ENCODE assay signal across 22 cellular contexts in genomic region chr1:176786274-176786673, GRCh38.
A peak's percentile ranks its signal among the peaks of the same experiment; 100 is the strongest.
DNase-seq lines count a peak whose midpoint lies in the region; ATAC-seq and TF ChIP-seq lines count a peak whose summit lies in the region.
"Had no signal": no experiment of that assay in that cellular context is flagged by ENCODE, and none has a peak within 500 bp of the region (broad histone marks: within the 10 kb centered on the region; RNA-seq: fewer than 3 reads in every experiment).

No MANE protein-coding gene starts in this region.

- peaks cover 23% of the 10 kb centered on the region for H3K4me1 ChIP-seq in OCI-LY3 (ENCODE audit: low read length)
- H3K4me1 ChIP-seq: colonic mucosa, SJCRH30 had no signal

- H4K20me1 ChIP-seq in OCI-LY3 (ENCODE audit: insufficient read depth, low read length), result no peaks in the 10 kb centered on the region

- H3K4me3 Mint-ChIP-seq in nephron progenitor cell, result peak overlapping the region; percentile 60
- H3K4me3 Mint-ChIP-seq: H9, immature natural killer cell, T-helper 17 cell had no signal

- peak overlapping the region; percentile 85 for H2AFZ ChIP-seq in OCI-LY3 (ENCODE audit: low read depth, low read length)

- H3K27ac Mint-ChIP-seq in nephron progenitor cell, result peak overlapping the region; percentile 74
- H3K27ac Mint-ChIP-seq: immature natural killer cell, T-helper 17 cell had no signal

- peaks cover 19% of the 10 kb centered on the region; the same call in 1 of the 2 replicates for H3K27me3 ChIP-seq in OCI-LY3 (ENCODE audit: low read depth, low read length)
- H3K27me3 ChIP-seq: colonic mucosa, SJCRH30 had no signal

- no peaks in the 10 kb centered on the region; the same call in 1 of the 2 replicates for H3K9me3 ChIP-seq in OCI-LY3 (ENCODE audit: insufficient read depth, low read length)
- H3K9me3 ChIP-seq: colonic mucosa, SJCRH30 had no signal

- no peak for TF ChIP-seq POLR2A in erythroblast (IDR thresholded peaks at IDR 0.05; ENCODE audit: low read length)

- H3K36me3 Mint-ChIP-seq in nephron progenitor cell (ENCODE audit: low read depth), result no peaks in the 10 kb centered on the region
- H3K36me3 Mint-ChIP-seq: brain, immature natural killer cell had no signal

- DNase-seq in nephron progenitor cell (no peak), medulla oblongata (ENCODE audit: extremely low spot score) (no peak), erythroblast (lab: John Stamatoyannopoulos, UW) (no peak)
- no peak for DNase-seq in stimulated activated CD4-positive, alpha-beta T cell treated with anti-CD3 and anti-CD28 coated beads, Interleukin-4, amount 100 ng/mL, for 1 hour
- DNase-seq: activated CD4-positive, alpha-beta T cell treated with anti-CD3 and anti-CD28 coated beads, Interleukin-2, amount 50 U/mL, for 4 hours; activated effector memory CD4-positive, alpha-beta T cell treated with Interleukin-2 at 50 U/mL for 16 hours; AML-193; colonic mucosa; DMS79 treated with DMSO at 0.1 percent for 48 hours; H9; immature natural killer cell; KBM-7; NCI-H1694; NCI-H774; occipital lobe; SJCRH30; T-helper 17 cell had no signal

- H3K9me3 Mint-ChIP-seq in nephron progenitor cell, result no peaks in the 10 kb centered on the region
- H3K9me3 Mint-ChIP-seq: H9 had no signal

- H3K4me3 ChIP-seq in OCI-LY3 (ENCODE audit: low read length), result peak overlapping the region; percentile 61
- H3K4me3 ChIP-seq: colonic mucosa, SJCRH30 had no signal

- TF ChIP-seq CTCF in OCI-LY3 (IDR thresholded peaks at IDR 0.05; ENCODE audit: low read depth, low read length) (no peak), nephron progenitor cell (IDR thresholded peaks at IDR 0.05) (no peak)

- no peaks in the 10 kb centered on the region for H3K36me3 ChIP-seq in OCI-LY3 (replicated peaks; ENCODE audit: low read depth, low read length)
- H3K36me3 ChIP-seq: colonic mucosa, SJCRH30 had no signal

- peak overlapping the region; percentile 86 for H3K4me2 ChIP-seq in OCI-LY3 (ENCODE audit: low read length)

- no peaks in the 10 kb centered on the region for H3K79me2 ChIP-seq in OCI-LY3 (ENCODE audit: low read length)

- peak overlapping the region; percentile 71 for H3K27ac ChIP-seq in OCI-LY3 (ENCODE audit: low read length)
- H3K27ac ChIP-seq: colonic mucosa, SJCRH30 had no signal

- ATAC-seq in GM21367 (IDR thresholded peaks at IDR 0.05; ENCODE audit: unreplicated experiment) (peak; percentile 57), HG02885 (IDR thresholded peaks at IDR 0.05; ENCODE audit: poor library complexity, unreplicated experiment) (peak; percentile 65), SK-N-SH treated with all-trans-retinoic acid at 6 μM for 48 hours (no peak)
- ATAC-seq: T-helper 17 cell had no signal

- H3K9ac ChIP-seq in OCI-LY3 (ENCODE audit: low read length), result peak overlapping the region; percentile 42

- peaks cover 24% of the 10 kb centered on the region for H3K4me1 Mint-ChIP-seq in nephron progenitor cell
- H3K4me1 Mint-ChIP-seq: immature natural killer cell, T-helper 17 cell had no signal

- H3K27me3 Mint-ChIP-seq in nephron progenitor cell (ENCODE audit: low read depth, poor library complexity), result peaks cover 4% of the 10 kb centered on the region
- H3K27me3 Mint-ChIP-seq: brain had no signal

TF ChIP-seq in SK-N-SH treated with all-trans-retinoic acid at 6 μM for 48 hours, 23 proteins besides CTCF, POLR2A, EP300 and RAD21:
- no peak for TF ChIP-seq ZFP3 (CRISPR knock-in tag; IDR thresholded peaks at IDR 0.05)
- TF ChIP-seq ZNF8 (CRISPR knock-in tag; IDR thresholded peaks at IDR 0.05), result no peak
- TF ChIP-seq TCF4 (CRISPR knock-in tag; IDR thresholded peaks at IDR 0.05; ENCODE audit: borderline replicate concordance), result no peak
- no peak for TF ChIP-seq RARB (CRISPR knock-in tag; IDR thresholded peaks at IDR 0.05)
- no peak for TF ChIP-seq CSRNP3 (CRISPR knock-in tag; IDR thresholded peaks at IDR 0.05)
- no peak for TF ChIP-seq OSR1 (CRISPR knock-in tag; IDR thresholded peaks at IDR 0.05)
- no peak for TF ChIP-seq TOX (CRISPR knock-in tag; IDR thresholded peaks at IDR 0.05; ENCODE audit: borderline replicate concordance)
- no peak for TF ChIP-seq ZNF70 (CRISPR knock-in tag; IDR thresholded peaks at IDR 0.05)
- no peak for TF ChIP-seq POU6F1 (CRISPR knock-in tag; IDR thresholded peaks at IDR 0.05; ENCODE audit: borderline replicate concordance, low read depth)
- no peak for TF ChIP-seq CSDC2 (CRISPR knock-in tag; IDR thresholded peaks at IDR 0.05)
